ENCODE assay signal across 5 cellular contexts in the genomic region with DNA sequence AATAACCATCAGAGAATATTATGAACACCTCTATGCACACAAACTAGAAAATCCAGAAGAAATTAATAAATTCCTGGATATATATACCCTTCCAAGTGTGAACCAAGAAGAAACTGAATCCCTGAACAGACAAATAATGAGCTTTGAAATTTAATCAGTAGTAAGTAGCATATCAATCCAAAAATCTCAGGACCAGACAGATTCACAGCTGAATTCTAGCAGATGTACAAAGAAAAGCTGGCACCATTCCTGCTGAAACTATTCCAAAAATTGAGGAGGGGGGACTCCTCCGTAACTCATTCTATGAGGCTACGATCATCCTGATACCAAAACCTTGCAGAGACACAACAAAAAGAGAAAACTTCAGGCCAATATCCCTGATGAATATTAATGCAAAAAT.
"Had no signal": no experiment of that assay in that cellular context is flagged by ENCODE, and none has a peak within 500 bp of the region (broad histone marks: within the 10 kb centered on the region; RNA-seq: fewer than 3 reads in every experiment).

No MANE protein-coding gene starts in this region.

- H3K4me3 ChIP-seq: GM23338, K562 had no signal

- DNase-seq: H9, HCEC 1CT, IMR-90 had no signal

- ATAC-seq: GM23338, K562 had no signal

- H3K4me2 ChIP-seq: GM23338 had no signal

- H2AFZ ChIP-seq: GM23338 had no signal
